Comparison of ENCODE assay signal across 8 cellular contexts in genomic region chr6:28838289-28838633, GRCh38.
DNase-seq lines count a peak whose midpoint lies in the region; ATAC-seq, FAIRE-seq and TF ChIP-seq lines count a peak whose summit lies in the region.

No MANE protein-coding gene starts in this region.

- no peak for FAIRE-seq in bronchial epithelial cell (lab: Jason Lieb, UNC)

- TF ChIP-seq CTCF in GM13976 (IDR thresholded peaks at IDR 0.05; ENCODE audit: borderline replicate concordance, control extremely low read depth, extremely low read depth, insufficient read depth, missing control alignments) (no peak), WERI-Rb-1 (IDR thresholded peaks at IDR 0.05; ENCODE audit: low read depth, low read length) (no peak), bronchial epithelial cell (IDR thresholded peaks at IDR 0.05; ENCODE audit: insufficient read depth, low read length, severe bottlenecking) (no peak)

- intact Hi-C loops in posterior vena cava (cut with DNase I) = loop anchor here in 1 of 2 donors (5.0 kb wide), 1 partner anchor 174 kb away; no protein-coding TSS in a partner anchor

- H3K9me3 ChIP-seq in WERI-Rb-1 (ENCODE audit: severe bottlenecking) = no peaks in the 10 kb centered on the region

- H3K4me3 ChIP-seq in WERI-Rb-1 (ENCODE audit: low read depth, low read length) (peak overlapping the region; percentile 100), bronchial epithelial cell (ENCODE audit: low read depth, low read length) (peak overlapping the region; percentile 60)

- in situ Hi-C loops in GM13976 (cut with MboI; ENCODE audit: low sequenced_read_pairs, unreplicated experiment) = loop anchor here (10.0 kb wide), 1 partner anchor 177 kb away; no protein-coding TSS in a partner anchor

- DNase-seq in GM13976 (ENCODE audit: low spot score) (peak; percentile 69), NCI-H2081 treated with DMSO at 0.1 percent for 48 hours (lab: John Stamatoyannopoulos, UW) (peak; percentile 35), WERI-Rb-1 (peak; percentile 64), bronchial epithelial cell (ENCODE audit: low read depth) (peak; percentile 64), islet precursor cell (peak; percentile 80), posterior vena cava (ENCODE audit: low spot score) (no peak)
- DNase-seq in stimulated activated CD4-positive, alpha-beta T cell treated with anti-CD3 and anti-CD28 coated beads, Interleukin-12 subunit alpha, Interleukin-12 subunit beta, amount 100 ng/mL, for 4 hours = peak; percentile 60

- no peaks in the 10 kb centered on the region for H3K36me3 ChIP-seq in WERI-Rb-1
- H3K36me3 ChIP-seq in bronchial epithelial cell (ENCODE audit: control insufficient read depth, insufficient read depth, low read length) = no peaks in the 10 kb centered on the region

- ATAC-seq in HG02870 (IDR thresholded peaks at IDR 0.05; ENCODE audit: unreplicated experiment) = peak; percentile 51

- peaks cover 34% of the 10 kb centered on the region for H3K27me3 ChIP-seq in WERI-Rb-1 (ENCODE audit: insufficient read depth, low read depth, severe bottlenecking)
- no peaks in the 10 kb centered on the region for H3K27me3 ChIP-seq in bronchial epithelial cell (ENCODE audit: control insufficient read depth, insufficient read depth, low read length)

- H3K27ac ChIP-seq in WERI-Rb-1 = peak overlapping the region; percentile 80
